Comparison of ENCODE assay signal across 8 cellular contexts in genomic region chrX:43557792-43558191, GRCh38.
DNase-seq lines count a peak whose midpoint lies in the region; ATAC-seq and TF ChIP-seq lines count a peak whose summit lies in the region.

No MANE protein-coding gene starts in this region.

- H3K4me1 ChIP-seq in GM23248 (ENCODE audit: insufficient read depth) = no peaks in the 10 kb centered on the region

- CTCF ChIA-PET in CD4-positive, alpha-beta T cell (lab: Charles Lee) = interaction anchor here (1.0 to 2.0 kb wide), 4 partner anchors 13 to 1776 kb away, joined by 3 to 5 read pairs (median 4); no protein-coding TSS in a partner anchor
- CTCF ChIA-PET in activated CD4-positive, alpha-beta memory T cell treated with anti-CD3 and anti-CD28 coated beads, Interleukin-2, amount 10 ng/mL, durations not matched to agents 7 days and 5 days (lab: Charles Lee) = interaction anchor here (0.9 to 1.3 kb wide), 2 partner anchors 209 to 1776 kb away, joined by 3 to 8 read pairs; no protein-coding TSS in a partner anchor

- H3K4me1 Mint-ChIP-seq in CD4-positive, alpha-beta T cell (ENCODE audit: low read depth) = no peaks in the 10 kb centered on the region
- H3K4me1 Mint-ChIP-seq in activated CD4-positive, alpha-beta memory T cell treated with anti-CD3 and anti-CD28 coated beads, Interleukin-2, amount 10 ng/mL, durations not matched to agents 7 days and 5 days = peaks cover 4% of the 10 kb centered on the region
- H3K4me1 Mint-ChIP-seq in mesothelial cell of epicardium = peaks cover 2% of the 10 kb centered on the region

- H4K20me1 ChIP-seq in GM23248 (ENCODE audit: insufficient read depth) = no peaks in the 10 kb centered on the region

- WGBS in GM23248 (ENCODE audit: low coverage in 1 of 2, low lambda C conversion rate in 2 of 2, missing lambda C conversion rate in 2 of 2), 2 experiments = 9 to 12% methylated on average over 4 of the region's 4 CpGs

- no peaks in the 10 kb centered on the region for H3K36me3 ChIP-seq in GM23248 (ENCODE audit: low read depth)

- H3K36me3 Mint-ChIP-seq in CD4-positive, alpha-beta T cell (ENCODE audit: low read depth) = no peaks in the 10 kb centered on the region
- no peaks in the 10 kb centered on the region for H3K36me3 Mint-ChIP-seq in activated CD4-positive, alpha-beta memory T cell treated with anti-CD3 and anti-CD28 coated beads, Interleukin-2, amount 10 ng/mL, durations not matched to agents 7 days and 5 days (ENCODE audit: low read depth)
- no peaks in the 10 kb centered on the region for H3K36me3 Mint-ChIP-seq in mesothelial cell of epicardium

- POLR2A ChIA-PET in CD4-positive, alpha-beta T cell (lab: Charles Lee) = interaction anchor here (1.1 kb wide), 1 partner anchor 192 kb away, joined by 3 read pairs; no protein-coding TSS in a partner anchor
- POLR2A ChIA-PET in activated CD4-positive, alpha-beta memory T cell treated with anti-CD3 and anti-CD28 coated beads, Interleukin-2, amount 10 ng/mL, durations not matched to agents 7 days and 5 days (lab: Charles Lee) = no interaction called here

- H3K4me2 ChIP-seq in GM23248 (ENCODE audit: unreplicated experiment) = no peak overlapping the region

- H3K27me3 ChIP-seq in CD4-positive, alpha-beta T cell (ENCODE audit: control insufficient read depth, insufficient read depth, low read length) = no peaks in the 10 kb centered on the region
- H3K27me3 ChIP-seq in GM23248 (replicated peaks; ENCODE audit: insufficient read depth) = no peaks in the 10 kb centered on the region

- peak; percentile 56 for TF ChIP-seq CTCF in CD4-positive, alpha-beta T cell (IDR thresholded peaks at IDR 0.05)
- peak; percentile 66 for TF ChIP-seq CTCF in mesothelial cell of epicardium (IDR thresholded peaks at IDR 0.05; ENCODE audit: unreplicated experiment)

- no peaks in the 10 kb centered on the region for H3K79me2 ChIP-seq in GM23248 (ENCODE audit: insufficient read depth)

- no peaks in the 10 kb centered on the region for H3F3A ChIP-seq in GM23248 (ENCODE audit: insufficient read depth)

- no peaks in the 10 kb centered on the region for H3K9me3 Mint-ChIP-seq in CD4-positive, alpha-beta T cell
- no peaks in the 10 kb centered on the region for H3K9me3 Mint-ChIP-seq in activated CD4-positive, alpha-beta memory T cell treated with anti-CD3 and anti-CD28 coated beads, Interleukin-2, amount 10 ng/mL, durations not matched to agents 7 days and 5 days
- H3K9me3 Mint-ChIP-seq in mesothelial cell of epicardium = peaks cover 6% of the 10 kb centered on the region

- peak; percentile 19 to 57 (median 44) for DNase-seq in CD4-positive, alpha-beta T cell
- peak; percentile 56 for DNase-seq in GM23248
- peak; percentile 26 for DNase-seq in NCI-H69 (lab: John Stamatoyannopoulos, UW)
- DNase-seq in activated CD4-positive, alpha-beta memory T cell treated with anti-CD3 and anti-CD28 coated beads, Interleukin-2, amount 10 ng/mL, durations not matched to agents 7 days and 5 days = peak; percentile 56
- DNase-seq in effector CD8-positive, alpha-beta T cell (lab: John Stamatoyannopoulos, UW) = peak; percentile 8
- peak in 1 of 2 experiments; percentile 50 for DNase-seq in mesothelial cell of epicardium (ENCODE audit: low spot score in 2 of 2, unreplicated experiment in 2 of 2)
- DNase-seq in stimulated activated CD8-positive, alpha-beta memory T cell treated with anti-CD3 and anti-CD28 coated beads, Interleukin-7, amount 100 ng/mL, for 24 hours (ENCODE audit: low read depth) = peak; percentile 12

- H3K27ac ChIP-seq in CD4-positive, alpha-beta T cell (ENCODE audit: low read depth, low read length) = no peak overlapping the region
- no peak overlapping the region for H3K27ac ChIP-seq in GM23248

- H3K27ac Mint-ChIP-seq in CD4-positive, alpha-beta T cell = no peak overlapping the region
- no peak overlapping the region for H3K27ac Mint-ChIP-seq in activated CD4-positive, alpha-beta memory T cell treated with anti-CD3 and anti-CD28 coated beads, Interleukin-2, amount 10 ng/mL, durations not matched to agents 7 days and 5 days
- no peak overlapping the region for H3K27ac Mint-ChIP-seq in mesothelial cell of epicardium

- H3K4me3 Mint-ChIP-seq in CD4-positive, alpha-beta T cell = no peak overlapping the region
- H3K4me3 Mint-ChIP-seq in activated CD4-positive, alpha-beta memory T cell treated with anti-CD3 and anti-CD28 coated beads, Interleukin-2, amount 10 ng/mL, durations not matched to agents 7 days and 5 days = no peak overlapping the region
- H3K4me3 Mint-ChIP-seq in mesothelial cell of epicardium = no peak overlapping the region

- in situ Hi-C loops in GM23248 (cut with MboI) = no loop called here

- H3K9ac ChIP-seq in GM23248 = no peak overlapping the region

- H2AFZ ChIP-seq in GM23248 = peak overlapping the region; percentile 77

- H3K4me3 ChIP-seq in GM23248 = no peak overlapping the region

- peak; percentile 39 for ATAC-seq in CD4-positive, alpha-beta T cell (ENCODE audit: poor library complexity)
- no peak for ATAC-seq in HG03097 (IDR thresholded peaks at IDR 0.05; ENCODE audit: low FRiP score, unreplicated experiment)

- no peaks in the 10 kb centered on the region for H3K9me2 ChIP-seq in GM23248 (ENCODE audit: insufficient read depth)

- H3K9me3 ChIP-seq in CD4-positive, alpha-beta T cell (ENCODE audit: control insufficient read depth, low read length) = no peaks in the 10 kb centered on the region
- H3K9me3 ChIP-seq in GM23248 (ENCODE audit: low read depth) = no peaks in the 10 kb centered on the region

- no peaks in the 10 kb centered on the region for H3K27me3 Mint-ChIP-seq in CD4-positive, alpha-beta T cell
- no peaks in the 10 kb centered on the region for H3K27me3 Mint-ChIP-seq in activated CD4-positive, alpha-beta memory T cell treated with anti-CD3 and anti-CD28 coated beads, Interleukin-2, amount 10 ng/mL, durations not matched to agents 7 days and 5 days
- no peaks in the 10 kb centered on the region for H3K27me3 Mint-ChIP-seq in mesothelial cell of epicardium (ENCODE audit: low read depth)

- intact Hi-C loops in CD4-positive, alpha-beta T cell (cut with DNase I, micrococcal nuclease) = loop anchor here (1.0 to 10.0 kb wide), 7 partner anchors 210 to 2003 kb away; no protein-coding TSS in a partner anchor
